ENCODE assay signal across 9 cellular contexts in the genomic region with DNA sequence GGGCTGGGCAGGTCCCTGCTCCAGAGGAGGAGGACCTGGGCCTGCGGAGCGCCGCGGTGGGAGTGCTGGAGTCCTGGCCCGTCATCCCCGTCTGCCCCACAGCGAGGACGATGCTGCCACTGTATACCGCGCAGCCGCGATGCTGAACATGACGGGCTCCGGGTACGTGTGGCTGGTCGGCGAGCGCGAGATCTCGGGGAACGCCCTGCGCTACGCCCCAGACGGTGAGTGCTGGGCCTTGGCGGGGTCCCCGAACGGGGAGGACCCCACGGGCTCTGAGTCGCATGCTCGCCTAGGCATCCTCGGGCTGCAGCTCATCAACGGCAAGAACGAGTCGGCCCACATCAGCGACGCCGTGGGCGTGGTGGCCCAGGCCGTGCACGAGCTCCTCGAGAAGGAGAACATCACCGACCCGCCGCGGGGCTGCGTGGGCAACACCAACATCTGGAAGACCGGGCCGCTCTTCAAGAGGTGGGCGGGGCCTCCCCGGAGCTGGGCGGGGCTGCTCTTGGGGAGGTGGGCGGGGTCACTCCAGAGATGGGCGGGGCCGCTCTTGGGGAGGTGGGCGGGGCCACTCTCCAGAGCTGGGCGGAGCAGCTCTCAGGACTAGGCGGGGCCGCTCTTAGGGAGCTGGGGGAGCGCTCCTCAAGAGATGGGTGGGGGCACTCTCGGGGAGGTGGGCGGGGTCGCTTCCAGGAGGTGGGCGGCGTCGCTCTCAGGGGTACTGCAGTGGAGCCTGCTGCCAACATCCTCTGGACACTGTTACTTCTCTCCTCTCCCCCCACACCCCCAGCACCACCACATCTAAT. TPM values are rescaled to one million over a fixed set of nuclear protein-coding genes. Genes with fewer than 3 reads are reported as not detected.
DNase-seq lines count a peak whose midpoint lies in the region; ATAC-seq and TF ChIP-seq lines count a peak whose summit lies in the region.
"Had no signal": no experiment of that assay in that cellular context is flagged by ENCODE, and none has a peak within 500 bp of the region (broad histone marks: within the 10 kb centered on the region; RNA-seq: fewer than 3 reads in every experiment).

No MANE protein-coding gene starts in this region.

- peaks cover 13% of the 10 kb centered on the region for H3K4me1 Mint-ChIP-seq in activated CD8-positive, alpha-beta memory T cell treated with anti-CD3 and anti-CD28 coated beads, Interleukin-2, amount 10 ng/mL, durations not matched to agents 7 days and 5 days

- ATAC-seq in activated CD8-positive, alpha-beta memory T cell treated with anti-CD3 and anti-CD28 coated beads, Interleukin-2, amount 10 ng/mL, durations not matched to agents 7 days and 5 days: peak; percentile 70
- no peak for ATAC-seq in GM18519 (IDR thresholded peaks at IDR 0.05; ENCODE audit: low FRiP score, unreplicated experiment)
- ATAC-seq in GM18867 (IDR thresholded peaks at IDR 0.05; ENCODE audit: unreplicated experiment): no peak

- peaks cover 38% of the 10 kb centered on the region for H3K27me3 Mint-ChIP-seq in activated CD8-positive, alpha-beta memory T cell treated with anti-CD3 and anti-CD28 coated beads, Interleukin-2, amount 10 ng/mL, durations not matched to agents 7 days and 5 days

- peak overlapping the region; percentile 49 for H3K4me3 Mint-ChIP-seq in activated CD8-positive, alpha-beta memory T cell treated with anti-CD3 and anti-CD28 coated beads, Interleukin-2, amount 10 ng/mL, durations not matched to agents 7 days and 5 days

- no TSS peak for BruUV-seq in A673 (replicated peaks; lab: Mats Ljungman, UMichigan)

- H3K9me3 ChIP-seq in A673 (ENCODE audit: low read depth, low read length, poor library complexity, severe bottlenecking) (no peaks in the 10 kb centered on the region), HEK293 (ENCODE audit: control insufficient read depth, insufficient read depth, low read depth, low read length) (no peaks in the 10 kb centered on the region)

- no peaks in the 10 kb centered on the region for H3K9me3 Mint-ChIP-seq in activated CD8-positive, alpha-beta memory T cell treated with anti-CD3 and anti-CD28 coated beads, Interleukin-2, amount 10 ng/mL, durations not matched to agents 7 days and 5 days (ENCODE audit: low read depth)

- peaks cover 30% of the 10 kb centered on the region for H3K27me3 ChIP-seq in A673 (replicated peaks; ENCODE audit: insufficient read depth, low read depth, low read length, poor library complexity)

- DNase-seq in A673 (ENCODE audit: low spot score): peak; percentile 70
- peak; percentile 67 for DNase-seq in activated CD8-positive, alpha-beta memory T cell treated with anti-CD3 and anti-CD28 coated beads, Interleukin-2, amount 10 ng/mL, durations not matched to agents 7 days and 5 days
- peak; percentile 50 for DNase-seq in fibroblast of pulmonary artery (ENCODE audit: low read depth)
- DNase-seq in stimulated activated CD4-positive, alpha-beta T cell treated with anti-CD3 and anti-CD28 coated beads, Interleukin-15, amount 100 ng/mL, for 48 hours (ENCODE audit: low read depth in 2 of 2): peak; percentile 55 to 59
- no peak for DNase-seq in DMS79 treated with DMSO at 0.1 percent for 48 hours (lab: John Stamatoyannopoulos, UW)

- H3K27ac ChIP-seq in A673 (ENCODE audit: low read depth, low read length, poor library complexity, severe bottlenecking) (no peak overlapping the region), HEK293 (ENCODE audit: extremely low read depth, low read depth, low read length) (no peak overlapping the region)

- POLR2A ChIA-PET in A673 (lab: Charles Lee; ENCODE audit: low non-redundant PET) (interaction anchor here (0.6 to 0.7 kb wide), 2 partner anchors 25 to 98 kb away, joined by 3 to 9 read pairs; no protein-coding TSS in a partner anchor), HEK293 (lab: Yijun Ruan, JAX) (interaction anchor here (0.5 to 2.3 kb wide), 12 partner anchors 11 to 84 kb away, joined by 3 to 12 read pairs (median 4); partner anchors contain the start of genes LRRC26, MAN1B1 and TUBB4B)

- H3K4me1 ChIP-seq in A673 (ENCODE audit: insufficient read depth, low read length, poor library complexity, severe bottlenecking) (peaks cover 6% of the 10 kb centered on the region), HEK293 (ENCODE audit: control insufficient read depth, insufficient read depth, low read length) (no peaks in the 10 kb centered on the region)

- CTCF ChIA-PET in A673 (lab: Charles Lee): no interaction called here
- CTCF ChIA-PET in HEK293 (lab: Yijun Ruan, JAX): interaction anchor here (1.0 to 1.1 kb wide), 2 partner anchors 71 to 80 kb away, joined by 3 read pairs; partner anchors contain the start of gene RNF224
- CTCF ChIA-PET in activated CD8-positive, alpha-beta memory T cell treated with anti-CD3 and anti-CD28 coated beads, Interleukin-2, amount 10 ng/mL, durations not matched to agents 7 days and 5 days (lab: Charles Lee): interaction anchor here (0.6 to 1.8 kb wide), 3 partner anchors 11 to 89 kb away, joined by 3 to 5 read pairs (median 5); partner anchors contain the start of gene SSNA1

- peak overlapping the region; percentile 16 for H3K4me3 ChIP-seq in A673 (ENCODE audit: low read depth, low read length, poor library complexity, severe bottlenecking)
- H3K4me3 ChIP-seq in HEK293 (ENCODE audit: low read depth, low read length): no peak overlapping the region
- peak overlapping the region; percentile 29 for H3K4me3 ChIP-seq in fibroblast of pulmonary artery (replicated peaks; ENCODE audit: low read depth, low read length)

- H3K36me3 ChIP-seq in A673 (ENCODE audit: insufficient read depth, low read length, poor library complexity, severe bottlenecking) (no peaks in the 10 kb centered on the region), HEK293 (ENCODE audit: control insufficient read depth in 2 of 2, insufficient read depth in 1 of 2, low read length in 2 of 2) (no peaks in the 10 kb centered on the region)

- TF ChIP-seq CTCF in A673 (conservative IDR thresholded peaks at IDR 0.05; ENCODE audit: low read depth, low read length): no peak
- no peak for TF ChIP-seq CTCF in HEK293 (tag by site-specific recombination; IDR thresholded peaks at IDR 0.05)
- TF ChIP-seq CTCF in fibroblast of pulmonary artery (IDR thresholded peaks at IDR 0.05; ENCODE audit: low read length, missing control alignments): no peak

- no peaks in the 10 kb centered on the region for H3K36me3 Mint-ChIP-seq in activated CD8-positive, alpha-beta memory T cell treated with anti-CD3 and anti-CD28 coated beads, Interleukin-2, amount 10 ng/mL, durations not matched to agents 7 days and 5 days

- H3K27ac Mint-ChIP-seq in activated CD8-positive, alpha-beta memory T cell treated with anti-CD3 and anti-CD28 coated beads, Interleukin-2, amount 10 ng/mL, durations not matched to agents 7 days and 5 days: no peak overlapping the region

- intact Hi-C loops in A673 (cut with micrococcal nuclease; ENCODE audit: unreplicated experiment): no loop called here

TF ChIP-seq in HEK293, 187 proteins besides CTCF, POLR2A, EP300 and RAD21 (continues in another document):
- TF ChIP-seq GLIS2 (tag by site-specific recombination; IDR thresholded peaks at IDR 0.05) (peak; percentile 64), ZNF449 (tag by site-specific recombination; IDR thresholded peaks at IDR 0.05) (no peak), ZNF585B (tag by site-specific recombination; IDR thresholded peaks at IDR 0.05) (no peak), FEZF1 (tag by site-specific recombination; IDR thresholded peaks at IDR 0.05) (no peak), KLF1 (tag by site-specific recombination; IDR thresholded peaks at IDR 0.05) (peak; percentile 88), GLIS1 (tag by site-specific recombination; IDR thresholded peaks at IDR 0.05) (peak; percentile 60), ZNF791 (tag by site-specific recombination; IDR thresholded peaks at IDR 0.05) (no peak), ZSCAN16 (tag by site-specific recombination; IDR thresholded peaks at IDR 0.05) (no peak), KLF9 (tag by site-specific recombination; IDR thresholded peaks at IDR 0.05; ENCODE audit: low read depth) (peak; percentile 96), HOXD13 (CRISPR knock-in tag; IDR thresholded peaks at IDR 0.05; ENCODE audit: borderline replicate concordance) (no peak), KLF8 (tag by site-specific recombination; IDR thresholded peaks at IDR 0.05) (peak; percentile 86; the same call in 1 of the 2 replicates), KLF16 (tag by site-specific recombination; IDR thresholded peaks at IDR 0.05) (0 out of 2 replicates have a peak, but pooled peaks have one; percentile 23), EGR2 (tag by site-specific recombination; IDR thresholded peaks at IDR 0.05; ENCODE audit: low read depth) (peak; percentile 80), ZFHX2 (tag by site-specific recombination; conservative IDR thresholded peaks at IDR 0.05) (peak; percentile 85)

RNA-seq across cellular contexts. Expression of gene LRRC26, which starts 13.1 kb away (rescaled TPM):
- total RNA-seq in A673 (2021): not detected in 2 replicates
- total RNA-seq in activated CD8-positive, alpha-beta memory T cell treated with anti-CD3 and anti-CD28 coated beads, Interleukin-2, amount 10 ng/mL, durations not matched to agents 7 days and 5 days: under 1 TPM in 1 of 2 experiments, not detected in 1; 0.30 TPM
- total RNA-seq: glomerular endothelial cell had no signal

RNA-seq across cellular contexts. Expression of gene TMEM210, which starts 15.1 kb away (rescaled TPM):
- total RNA-seq in A673 (2021): not detected in 2 replicates
- not detected for total RNA-seq in activated CD8-positive, alpha-beta memory T cell treated with anti-CD3 and anti-CD28 coated beads, Interleukin-2, amount 10 ng/mL, durations not matched to agents 7 days and 5 days
- total RNA-seq: glomerular endothelial cell had no signal

RNA-seq across cellular contexts. Expression of gene GRIN1, which starts 17.8 kb away (rescaled TPM):
- 0.17 and 0.52 TPM in 2 replicates for total RNA-seq in A673 (2021)
- not detected for total RNA-seq in activated CD8-positive, alpha-beta memory T cell treated with anti-CD3 and anti-CD28 coated beads, Interleukin-2, amount 10 ng/mL, durations not matched to agents 7 days and 5 days
- total RNA-seq: glomerular endothelial cell had no signal

RNA-seq across cellular contexts. Expression of gene ANAPC2, which starts 31.6 kb away (rescaled TPM):
- 49.6 and 54.1 TPM in 2 replicates for total RNA-seq in A673 (2021)
- 10 to 100 TPM; 59.8 to 69.7 TPM for total RNA-seq in activated CD8-positive, alpha-beta memory T cell treated with anti-CD3 and anti-CD28 coated beads, Interleukin-2, amount 10 ng/mL, durations not matched to agents 7 days and 5 days

RNA-seq across cellular contexts. Expression of gene SSNA1, which starts 31.7 kb away (rescaled TPM):
- total RNA-seq in A673 (2021): 86.8 and 87.3 TPM in 2 replicates
- total RNA-seq in activated CD8-positive, alpha-beta memory T cell treated with anti-CD3 and anti-CD28 coated beads, Interleukin-2, amount 10 ng/mL, durations not matched to agents 7 days and 5 days: 10 to 100 TPM; 80.2 to 91.3 TPM
